8 cellular contexts compared by ENCODE assay signal in the genomic region with DNA sequence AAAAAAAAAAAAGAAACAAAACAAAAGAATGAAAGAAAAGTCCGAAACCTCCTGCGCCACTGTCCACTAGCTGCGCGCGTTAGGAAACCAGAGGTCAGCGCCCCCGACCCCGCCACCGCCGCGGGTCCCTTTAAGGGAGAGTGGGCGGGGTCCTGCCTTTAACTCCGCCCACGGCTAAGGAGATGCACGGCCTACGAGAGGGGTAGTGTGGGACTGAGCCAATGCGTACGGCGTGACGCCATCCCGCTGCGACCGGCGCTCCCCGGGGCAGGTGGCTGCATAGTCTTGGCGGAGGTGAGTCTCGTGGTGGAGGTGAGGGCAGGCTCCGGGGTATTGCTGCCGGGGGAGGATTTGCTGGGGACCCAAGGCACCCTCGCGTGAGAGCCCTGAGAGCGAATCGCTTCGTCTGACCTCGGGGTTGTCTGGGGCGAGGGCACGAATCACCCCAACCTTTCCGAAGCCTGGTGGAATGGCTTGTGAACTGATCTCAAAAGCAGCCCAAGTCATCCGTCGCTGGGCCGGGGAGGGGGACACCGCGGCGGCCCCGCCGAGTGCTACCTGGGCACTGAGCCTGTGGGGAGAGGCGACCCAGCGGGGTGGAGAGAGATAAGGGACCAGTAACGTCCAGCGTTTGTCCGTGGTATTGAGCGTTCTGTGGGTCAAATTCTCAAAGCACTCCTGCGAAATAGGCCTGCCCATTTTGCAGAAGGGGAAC. TPM values are rescaled to one million over a fixed set of nuclear protein-coding genes. Genes with fewer than 3 reads are reported as not detected.
DNase-seq lines count a peak whose midpoint lies in the region; ATAC-seq and TF ChIP-seq lines count a peak whose summit lies in the region.

A gene (plus strand): TSS at position 241 of the 715 bp plus-strand sequence. CDS start 1,319 bp downstream, outside the sequence.

- peaks cover 12% of the 10 kb centered on the region for H3K36me3 Mint-ChIP-seq in activated naive CD4-positive, alpha-beta T cell treated with anti-CD3 and anti-CD28 coated beads, Interleukin-2, amount 50 U/mL, for 24 hours

- peak in 1 of 3 experiments; percentile 9 for TF ChIP-seq CTCF in testis (IDR thresholded peaks at IDR 0.05)

- H3K4me3 Mint-ChIP-seq in activated naive CD4-positive, alpha-beta T cell treated with anti-CD3 and anti-CD28 coated beads, Interleukin-2, amount 50 U/mL, for 24 hours: peak within 1 kb of the TSS; percentile 95

- 1% methylated on average over 26 to 47 of the region's 53 CpGs for WGBS in testis, 2 donors

- no peaks in the 10 kb centered on the region for H3K27me3 Mint-ChIP-seq in activated naive CD4-positive, alpha-beta T cell treated with anti-CD3 and anti-CD28 coated beads, Interleukin-2, amount 50 U/mL, for 24 hours

- H3K9me3 ChIP-seq in testis: no peaks in the 10 kb centered on the region

- ATAC-seq in HG02571 (IDR thresholded peaks at IDR 0.05; ENCODE audit: unreplicated experiment) (peak; percentile 100), SK-N-SH treated with all-trans-retinoic acid at 6 μM for 48 hours (peak; percentile 100)

- peaks cover 28% of the 10 kb centered on the region for H3K4me1 Mint-ChIP-seq in activated naive CD4-positive, alpha-beta T cell treated with anti-CD3 and anti-CD28 coated beads, Interleukin-2, amount 50 U/mL, for 24 hours

- H3K4me3 ChIP-seq in GM08714 (ENCODE audit: low read length) (peak within 1 kb of the TSS; percentile 91), testis (peak within 1 kb of the TSS; percentile 72 to 79)

- intact Hi-C loops in testis (cut with DNase I; ENCODE audit: low total_unique reads): no loop called here

- peaks cover 6% of the 10 kb centered on the region for H3K4me1 ChIP-seq in testis

- peak within 1 kb of the TSS; percentile 97 for H3K27ac Mint-ChIP-seq in activated naive CD4-positive, alpha-beta T cell treated with anti-CD3 and anti-CD28 coated beads, Interleukin-2, amount 50 U/mL, for 24 hours

- H3K27me3 ChIP-seq in testis: no peaks in the 10 kb centered on the region

- peak within 1 kb of the TSS; percentile 2 to 65 for H3K27ac ChIP-seq in testis

- peak; percentile 49 for DNase-seq in NCI-H1048 (lab: John Stamatoyannopoulos, UW)
- peak; percentile 37 for DNase-seq in glomerular endothelial cell (ENCODE audit: extremely low read depth, low read depth, low spot score)
- DNase-seq in occipital lobe (lab: John Stamatoyannopoulos, UW): peak; percentile 89
- DNase-seq in testis: peak; percentile 96

- H3K36me3 ChIP-seq in testis (ENCODE audit: low read depth, missing control alignments): no peaks in the 10 kb centered on the region

- no peaks in the 10 kb centered on the region for H3K9me3 Mint-ChIP-seq in activated naive CD4-positive, alpha-beta T cell treated with anti-CD3 and anti-CD28 coated beads, Interleukin-2, amount 50 U/mL, for 24 hours

- no peak for TF ChIP-seq POLR2A in testis (IDR thresholded peaks at IDR 0.05)

TF ChIP-seq in SK-N-SH treated with all-trans-retinoic acid at 6 μM for 48 hours, 23 proteins besides CTCF, POLR2A, EP300 and RAD21:
- no peak for TF ChIP-seq ARNTL (CRISPR knock-in tag; IDR thresholded peaks at IDR 0.05; ENCODE audit: borderline replicate concordance, low read depth)
- TF ChIP-seq, protein P1, sequence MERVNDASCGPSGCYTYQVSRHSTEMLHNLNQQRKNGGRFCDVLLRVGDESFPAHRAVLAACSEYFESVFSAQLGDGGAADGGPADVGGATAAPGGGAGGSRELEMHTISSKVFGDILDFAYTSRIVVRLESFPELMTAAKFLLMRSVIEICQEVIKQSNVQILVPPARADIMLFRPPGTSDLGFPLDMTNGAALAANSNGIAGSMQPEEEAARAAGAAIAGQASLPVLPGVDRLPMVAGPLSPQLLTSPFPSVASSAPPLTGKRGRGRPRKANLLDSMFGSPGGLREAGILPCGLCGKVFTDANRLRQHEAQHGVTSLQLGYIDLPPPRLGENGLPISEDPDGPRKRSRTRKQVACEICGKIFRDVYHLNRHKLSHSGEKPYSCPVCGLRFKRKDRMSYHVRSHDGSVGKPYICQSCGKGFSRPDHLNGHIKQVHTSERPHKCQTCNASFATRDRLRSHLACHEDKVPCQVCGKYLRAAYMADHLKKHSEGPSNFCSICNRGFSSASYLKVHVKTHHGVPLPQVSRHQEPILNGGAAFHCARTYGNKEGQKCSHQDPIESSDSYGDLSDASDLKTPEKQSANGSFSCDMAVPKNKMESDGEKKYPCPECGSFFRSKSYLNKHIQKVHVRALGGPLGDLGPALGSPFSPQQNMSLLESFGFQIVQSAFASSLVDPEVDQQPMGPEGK (CRISPR knock-in tag; IDR thresholded peaks at IDR 0.05; ENCODE audit: borderline replicate concordance): 0 out of 2 replicates have a peak, but pooled peaks have one; percentile 12
- TF ChIP-seq ZFP30 (CRISPR knock-in tag; IDR thresholded peaks at IDR 0.05): no peak
- no peak for TF ChIP-seq ZNF70 (CRISPR knock-in tag; IDR thresholded peaks at IDR 0.05)
- TF ChIP-seq TCF4 (CRISPR knock-in tag; IDR thresholded peaks at IDR 0.05; ENCODE audit: borderline replicate concordance): peak; percentile 41; the same call in 1 of the 2 replicates
- TF ChIP-seq SNAI2 (CRISPR knock-in tag; IDR thresholded peaks at IDR 0.05): 0 out of 2 replicates have a peak, but pooled peaks have one; percentile 53
- 0 out of 2 replicates have a peak, but pooled peaks have one; percentile 20 for TF ChIP-seq ZFP3 (CRISPR knock-in tag; IDR thresholded peaks at IDR 0.05)
- TF ChIP-seq, protein P2, sequence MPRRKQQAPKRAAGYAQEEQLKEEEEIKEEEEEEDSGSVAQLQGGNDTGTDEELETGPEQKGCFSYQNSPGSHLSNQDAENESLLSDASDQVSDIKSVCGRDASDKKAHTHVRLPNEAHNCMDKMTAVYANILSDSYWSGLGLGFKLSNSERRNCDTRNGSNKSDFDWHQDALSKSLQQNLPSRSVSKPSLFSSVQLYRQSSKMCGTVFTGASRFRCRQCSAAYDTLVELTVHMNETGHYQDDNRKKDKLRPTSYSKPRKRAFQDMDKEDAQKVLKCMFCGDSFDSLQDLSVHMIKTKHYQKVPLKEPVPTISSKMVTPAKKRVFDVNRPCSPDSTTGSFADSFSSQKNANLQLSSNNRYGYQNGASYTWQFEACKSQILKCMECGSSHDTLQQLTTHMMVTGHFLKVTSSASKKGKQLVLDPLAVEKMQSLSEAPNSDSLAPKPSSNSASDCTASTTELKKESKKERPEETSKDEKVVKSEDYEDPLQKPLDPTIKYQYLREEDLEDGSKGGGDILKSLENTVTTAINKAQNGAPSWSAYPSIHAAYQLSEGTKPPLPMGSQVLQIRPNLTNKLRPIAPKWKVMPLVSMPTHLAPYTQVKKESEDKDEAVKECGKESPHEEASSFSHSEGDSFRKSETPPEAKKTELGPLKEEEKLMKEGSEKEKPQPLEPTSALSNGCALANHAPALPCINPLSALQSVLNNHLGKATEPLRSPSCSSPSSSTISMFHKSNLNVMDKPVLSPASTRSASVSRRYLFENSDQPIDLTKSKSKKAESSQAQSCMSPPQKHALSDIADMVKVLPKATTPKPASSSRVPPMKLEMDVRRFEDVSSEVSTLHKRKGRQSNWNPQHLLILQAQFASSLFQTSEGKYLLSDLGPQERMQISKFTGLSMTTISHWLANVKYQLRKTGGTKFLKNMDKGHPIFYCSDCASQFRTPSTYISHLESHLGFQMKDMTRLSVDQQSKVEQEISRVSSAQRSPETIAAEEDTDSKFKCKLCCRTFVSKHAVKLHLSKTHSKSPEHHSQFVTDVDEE (CRISPR knock-in tag; IDR thresholded peaks at IDR 0.05): no peak
- TF ChIP-seq, protein P3, sequence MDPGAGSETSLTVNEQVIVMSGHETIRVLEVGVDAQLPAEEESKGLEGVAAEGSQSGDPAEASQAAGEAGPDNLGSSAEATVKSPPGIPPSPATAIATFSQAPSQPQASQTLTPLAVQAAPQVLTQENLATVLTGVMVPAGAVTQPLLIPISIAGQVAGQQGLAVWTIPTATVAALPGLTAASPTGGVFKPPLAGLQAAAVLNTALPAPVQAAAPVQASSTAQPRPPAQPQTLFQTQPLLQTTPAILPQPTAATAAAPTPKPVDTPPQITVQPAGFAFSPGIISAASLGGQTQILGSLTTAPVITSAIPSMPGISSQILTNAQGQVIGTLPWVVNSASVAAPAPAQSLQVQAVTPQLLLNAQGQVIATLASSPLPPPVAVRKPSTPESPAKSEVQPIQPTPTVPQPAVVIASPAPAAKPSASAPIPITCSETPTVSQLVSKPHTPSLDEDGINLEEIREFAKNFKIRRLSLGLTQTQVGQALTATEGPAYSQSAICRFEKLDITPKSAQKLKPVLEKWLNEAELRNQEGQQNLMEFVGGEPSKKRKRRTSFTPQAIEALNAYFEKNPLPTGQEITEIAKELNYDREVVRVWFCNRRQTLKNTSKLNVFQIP (CRISPR knock-in tag; IDR thresholded peaks at IDR 0.05; ENCODE audit: borderline replicate concordance, low read depth): no peak
TF ChIP-seq in SK-N-SH treated with all-trans-retinoic acid at 6 μM for 48 hours: peak in this region for 4.

RNA-seq across cellular contexts. Expression of the gene that starts here (rescaled TPM):
- total RNA-seq in glomerular endothelial cell (8.2 and 10.2 TPM in 2 replicates), occipital lobe (32.3 TPM), testis (10 to 100 TPM in 1 of 2 donors, 1 to 10 TPM in 1; 8.9 to 10.7 TPM)
- 19.7 TPM for polyA plus RNA-seq in testis (ENCODE audit: insufficient read depth, low read depth, low replicate concordance)

Comparison
In these comparisons a context has a peak if more than half of its experiments do, and no peak if none do; other contexts are left out.
1. Peak in every context shown above with its lines: DNase-seq, ATAC-seq, H3K4me3 ChIP-seq and H3K27ac ChIP-seq.
2. DNase-seq: peak in every context shown above with its lines; median percentile 96 in testis; 89 in occipital lobe; 49 in NCI-H1048; 37 in glomerular endothelial cell.